30 cellular contexts compared by ENCODE assay signal in the genomic region with DNA sequence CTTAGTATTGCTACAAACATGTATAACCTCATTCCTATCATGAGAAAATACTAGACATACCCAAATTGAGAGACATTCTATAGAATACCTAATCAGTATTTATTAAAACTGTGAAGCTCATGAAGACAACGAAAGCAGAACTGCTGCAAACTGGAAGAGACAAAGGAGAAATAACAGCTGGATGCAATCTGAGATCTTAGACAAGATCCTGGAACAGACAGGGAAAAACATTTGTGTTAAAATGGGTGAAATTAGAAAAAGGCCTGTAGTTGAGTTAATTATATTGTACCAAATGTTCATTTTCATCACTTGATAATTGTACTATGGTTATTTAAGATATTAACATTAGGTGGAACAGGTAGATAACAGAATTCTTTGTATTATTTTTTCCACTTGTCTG.
"Had no signal": no experiment of that assay in that cellular context is flagged by ENCODE, and none has a peak within 500 bp of the region (broad histone marks: within the 10 kb centered on the region; RNA-seq: fewer than 3 reads in every experiment).

No MANE protein-coding gene starts in this region.

- H3K27ac ChIP-seq: ascending aorta, body of pancreas, KMS-11, RWPE1 had no signal

- H3K9me3 Mint-ChIP-seq: activated B cell treated with CpG ODN at 0.5 μM for 24 hours; activated CD4-positive, alpha-beta T cell treated with anti-CD3 and anti-CD28 coated beads, Interleukin-2, amount 10 ng/mL, durations not matched to agents 24 days and 14 days; activated naive CD4-positive, alpha-beta T cell treated with anti-CD3 and anti-CD28 coated beads, Interleukin-2, amount 50 U/mL, for 24 hours; activated T-cell treated with anti-CD3 and anti-CD28 coated beads, Interleukin-2, amount 50 U/mL, for 24 hours; activated T-helper 1 cell treated with anti-CD3 and anti-CD28 coated beads, Interleukin-12 subunit alpha, Interleukin-12 subunit beta, Interleukin-2, Interleukin-4 antibody, amounts not matched to agents 30 ng/mL and 10 ng/mL and 1 ng/mL, durations not matched to agents 14 hours and 24 hours and 36 hours; central memory CD8-positive, alpha-beta T cell had no signal

- H3K4me1 Mint-ChIP-seq: activated B cell treated with CpG ODN at 0.5 μM for 24 hours; activated CD4-positive, alpha-beta T cell treated with anti-CD3 and anti-CD28 coated beads, Interleukin-2, amount 10 ng/mL, durations not matched to agents 24 days and 14 days; activated CD8-positive, alpha-beta memory T cell treated with anti-CD3 and anti-CD28 coated beads, Interleukin-2, amount 10 ng/mL, durations not matched to agents 7 days and 5 days; activated naive CD4-positive, alpha-beta T cell treated with anti-CD3 and anti-CD28 coated beads, Interleukin-2, amount 50 U/mL, for 24 hours; central memory CD8-positive, alpha-beta T cell; T-cell had no signal

- H3K4me1 ChIP-seq: ascending aorta, body of pancreas had no signal

- H3K4me2 ChIP-seq: KMS-11 had no signal

- H3K9me3 ChIP-seq: ascending aorta, body of pancreas had no signal

- H3K27me3 ChIP-seq: ascending aorta, body of pancreas had no signal

- H3K36me3 ChIP-seq: ascending aorta had no signal

- DNase-seq: activated B cell treated with CpG ODN at 0.5 μM for 24 hours; activated CD4-positive, alpha-beta T cell treated with anti-CD3 and anti-CD28 coated beads for 1 hour; activated CD4-positive, alpha-beta T cell treated with anti-CD3 and anti-CD28 coated beads, Interleukin-2, amount 10 ng/mL, durations not matched to agents 24 days and 14 days; activated CD4-positive, alpha-beta T cell treated with anti-CD3 and anti-CD28 coated beads, Interleukin-2, amount 50 U/mL, for 48 hours; activated CD8-positive, alpha-beta memory T cell treated with anti-CD3 and anti-CD28 coated beads, Interleukin-2, amount 10 ng/mL, durations not matched to agents 7 days and 5 days; activated effector memory CD4-positive, alpha-beta T cell treated with Interleukin-2 at 50 U/mL for 16 hours; activated naive CD4-positive, alpha-beta T cell; activated T-cell treated with anti-CD3 and anti-CD28 coated beads, Interleukin-2, amount 50 U/mL, for 24 hours; amniotic stem cell; body of pancreas; MV-4-11; NCI-H1105; NCI-H1436; NCI-H1694 treated with DMSO at 0.1 percent for 48 hours; NCI-H2029 treated with DMSO at 0.1 percent for 48 hours; NCI-H226; NCI-H510A; NCI-H526 treated with DMSO at 0.1 percent for 48 hours; NCI-H82; SHP77 treated with DMSO at 0.1 percent for 48 hours; T-cell; T-helper 2 cell; T1000 had no signal

- ATAC-seq: activated CD8-positive, alpha-beta memory T cell treated with anti-CD3 and anti-CD28 coated beads, Interleukin-2, amount 10 ng/mL, durations not matched to agents 7 days and 5 days; body of pancreas; Panc1; T-cell had no signal

- H3K4me3 ChIP-seq: ascending aorta, body of pancreas had no signal

- H3K4me3 Mint-ChIP-seq: activated B cell treated with CpG ODN at 0.5 μM for 24 hours; activated CD4-positive, alpha-beta T cell treated with anti-CD3 and anti-CD28 coated beads, Interleukin-2, amount 10 ng/mL, durations not matched to agents 24 days and 14 days; activated CD8-positive, alpha-beta memory T cell treated with anti-CD3 and anti-CD28 coated beads, Interleukin-2, amount 10 ng/mL, durations not matched to agents 7 days and 5 days; activated naive CD4-positive, alpha-beta T cell treated with anti-CD3 and anti-CD28 coated beads, Interleukin-2, amount 50 U/mL, for 24 hours; activated T-cell treated with anti-CD3 and anti-CD28 coated beads, Interleukin-2, amount 50 U/mL, for 24 hours; activated T-helper 1 cell treated with anti-CD3 and anti-CD28 coated beads, Interleukin-12 subunit alpha, Interleukin-12 subunit beta, Interleukin-2, Interleukin-4 antibody, amounts not matched to agents 30 ng/mL and 10 ng/mL and 1 ng/mL, durations not matched to agents 14 hours and 24 hours and 36 hours; central memory CD8-positive, alpha-beta T cell; T-cell had no signal

- H3K9ac ChIP-seq: KMS-11 had no signal

- H3K27ac Mint-ChIP-seq: activated B cell treated with CpG ODN at 0.5 μM for 24 hours; activated CD4-positive, alpha-beta T cell treated with anti-CD3 and anti-CD28 coated beads, Interleukin-2, amount 10 ng/mL, durations not matched to agents 24 days and 14 days; activated CD8-positive, alpha-beta memory T cell treated with anti-CD3 and anti-CD28 coated beads, Interleukin-2, amount 10 ng/mL, durations not matched to agents 7 days and 5 days; activated naive CD4-positive, alpha-beta T cell treated with anti-CD3 and anti-CD28 coated beads, Interleukin-2, amount 50 U/mL, for 24 hours; activated T-cell treated with anti-CD3 and anti-CD28 coated beads, Interleukin-2, amount 50 U/mL, for 24 hours; activated T-helper 1 cell treated with anti-CD3 and anti-CD28 coated beads, Interleukin-12 subunit alpha, Interleukin-12 subunit beta, Interleukin-2, Interleukin-4 antibody, amounts not matched to agents 30 ng/mL and 10 ng/mL and 1 ng/mL, durations not matched to agents 14 hours and 24 hours and 36 hours; T-cell had no signal

- H3K36me3 Mint-ChIP-seq: activated CD8-positive, alpha-beta memory T cell treated with anti-CD3 and anti-CD28 coated beads, Interleukin-2, amount 10 ng/mL, durations not matched to agents 7 days and 5 days; activated naive CD4-positive, alpha-beta T cell treated with anti-CD3 and anti-CD28 coated beads, Interleukin-2, amount 50 U/mL, for 24 hours; T-cell had no signal

- H3K27me3 Mint-ChIP-seq: activated B cell treated with CpG ODN at 0.5 μM for 24 hours; activated CD4-positive, alpha-beta T cell treated with anti-CD3 and anti-CD28 coated beads, Interleukin-2, amount 10 ng/mL, durations not matched to agents 24 days and 14 days; activated CD8-positive, alpha-beta memory T cell treated with anti-CD3 and anti-CD28 coated beads, Interleukin-2, amount 10 ng/mL, durations not matched to agents 7 days and 5 days; activated naive CD4-positive, alpha-beta T cell treated with anti-CD3 and anti-CD28 coated beads, Interleukin-2, amount 50 U/mL, for 24 hours; activated T-cell treated with anti-CD3 and anti-CD28 coated beads, Interleukin-2, amount 50 U/mL, for 24 hours; central memory CD8-positive, alpha-beta T cell; T-cell had no signal
